Comparison of ENCODE assay signal across 27 cellular contexts in the genomic region with DNA sequence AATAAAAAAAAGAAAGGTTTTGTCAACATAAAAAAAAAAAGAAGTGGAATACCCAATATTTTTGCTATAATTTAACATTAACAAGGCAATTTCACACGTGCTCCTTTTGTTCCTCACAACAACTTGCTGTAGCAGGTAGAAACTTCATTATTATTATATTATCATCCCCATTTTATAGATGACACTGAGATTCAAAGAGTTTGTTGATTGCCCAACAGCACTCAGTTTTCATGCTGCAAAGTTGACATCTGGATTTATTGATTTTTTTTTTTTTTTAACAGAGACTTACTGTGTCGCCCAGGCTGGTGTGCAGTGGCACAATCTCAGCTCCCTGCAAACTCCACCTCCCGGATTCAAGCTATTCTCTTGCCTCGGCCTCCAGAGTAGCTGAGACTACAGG. TPM values are rescaled to one million over a fixed set of nuclear protein-coding genes. Genes with fewer than 3 reads are reported as not detected.
"Had no signal": no experiment of that assay in that cellular context is flagged by ENCODE, and none has a peak within 500 bp of the region (broad histone marks: within the 10 kb centered on the region; RNA-seq: fewer than 3 reads in every experiment).

No MANE protein-coding gene starts in this region.

- H3K36me3 ChIP-seq: stomach, suprapubic skin, thoracic aorta, thyroid gland, tibial artery, tibial nerve, transverse colon, upper lobe of left lung, upper lobe of right lung, uterus, vagina had no signal

- H3K4me3 ChIP-seq: stomach, suprapubic skin, testis, thoracic aorta, thyroid gland, tibial artery, tibial nerve, transverse colon, upper lobe of left lung, upper lobe of right lung, uterus, vagina had no signal

- H3K9me3 ChIP-seq: stomach, suprapubic skin, testis, thoracic aorta, thyroid gland, tibial artery, tibial nerve, transverse colon, upper lobe of left lung, upper lobe of right lung, uterus, vagina had no signal

- H3K27me3 ChIP-seq: stomach, testis, thyroid gland, tibial nerve, transverse colon, upper lobe of left lung, upper lobe of right lung, uterus, vagina had no signal

- DNase-seq: stimulated activated CD4-positive, alpha-beta T cell treated with anti-CD3 and anti-CD28 coated beads, Interleukin-2, amount 100 ng/mL, for 48 hours; stimulated activated CD4-positive, alpha-beta T cell treated with anti-CD3 and anti-CD28 coated beads, Interleukin-4, amount 100 ng/mL, for 1 hour; stimulated activated CD4-positive, alpha-beta T cell treated with anti-CD3 and anti-CD28 coated beads, Interleukin-4, amount 100 ng/mL, for 24 hours; stimulated activated CD4-positive, alpha-beta T cell treated with anti-CD3 and anti-CD28 coated beads, Interleukin-4, amount 100 ng/mL, for 4 hours; stimulated activated CD8-positive, alpha-beta memory T cell treated with anti-CD3 and anti-CD28 coated beads, Interleukin-4, amount 100 ng/mL, for 48 hours; stimulated activated naive B cell treated with anti-CD40 and anti-IgM and Interleukin-4, amounts not matched to agents 10 μg/mL and 1 μg/mL and 100 μg/mL, for 72 hours; stimulated activated naive CD4-positive, alpha-beta T cell; stimulated activated naive CD4-positive, alpha-beta T cell treated with Interleukin-2 at 50 U/mL for 16 hours; stimulated activated naive CD8-positive, alpha-beta T cell treated with anti-CD3 and anti-CD28 coated beads, Interleukin-15, amount 100 ng/mL, for 72 hours; stimulated activated naive CD8-positive, alpha-beta T cell treated with anti-CD3 and anti-CD28 coated beads, Interleukin-15, Interleukin-2, amounts not matched to agents 100 U/mL and 50 U/mL, for 24 hours; stomach; substantia nigra; testis; thyroid gland; tibial artery; transverse colon; trophoblast cell; upper lobe of left lung; upper lobe of right lung; uterus had no signal

- H3K27ac ChIP-seq: stomach, suprapubic skin, testis, thoracic aorta, thyroid gland, tibial artery, tibial nerve, transverse colon, upper lobe of left lung, upper lobe of right lung, uterus, vagina had no signal

- ATAC-seq: stimulated activated effector memory CD8-positive, alpha-beta T cell treated with anti-CD3 and anti-CD28 coated beads, Interleukin-12 subunit alpha, Interleukin-12 subunit beta, amount 100 ng/mL, for 72 hours; stimulated activated memory B cell treated with anti-CD40 and anti-IgM and Interleukin-4, amounts not matched to agents 10 μg/mL and 1 μg/mL and 100 μg/mL, for 72 hours; stimulated activated naive B cell treated with anti-CD40 and anti-IgM and Interleukin-4, amounts not matched to agents 10 μg/mL and 1 μg/mL and 100 μg/mL, for 72 hours; stimulated activated naive CD8-positive, alpha-beta T cell treated with anti-CD3 and anti-CD28 coated beads, Interleukin-15, amount 100 ng/mL, for 72 hours; stimulated activated naive CD8-positive, alpha-beta T cell treated with anti-CD3 and anti-CD28 coated beads, Interleukin-15, Interleukin-2, amounts not matched to agents 100 U/mL and 50 U/mL, for 24 hours; upper lobe of right lung had no signal

- FAIRE-seq: urothelium cell line had no signal

- H3K4me1 ChIP-seq: stomach, suprapubic skin, testis, thyroid gland, tibial artery, tibial nerve, transverse colon, upper lobe of left lung, upper lobe of right lung, uterus, vagina had no signal

RNA-seq across cellular contexts. Expression of gene ESRRG, which starts 8.9 kb away (rescaled TPM):
- total RNA-seq: thoracic aorta had no signal
